32 cellular contexts compared by ENCODE assay signal in the genomic region with DNA sequence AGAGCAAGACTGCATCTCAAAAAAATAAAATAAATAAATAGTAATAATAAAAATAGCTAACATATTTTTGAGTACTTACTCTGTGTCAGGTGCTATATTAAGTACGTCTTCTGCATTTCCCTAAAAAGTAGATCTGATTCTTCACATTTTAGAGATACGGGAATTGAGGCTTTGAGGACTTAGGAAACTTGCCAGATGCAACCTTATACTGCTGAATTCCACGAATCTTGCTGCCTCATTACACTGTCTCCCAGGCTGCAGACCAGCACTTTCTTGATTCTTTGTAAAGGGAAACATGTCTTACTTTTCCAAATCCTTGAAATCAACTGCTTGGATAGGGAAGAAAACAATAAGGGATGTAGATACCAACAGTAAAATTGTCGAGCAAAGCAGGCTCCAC.
DNase-seq lines count a peak whose midpoint lies in the region; FAIRE-seq and TF ChIP-seq lines count a peak whose summit lies in the region.
"Had no signal": no experiment of that assay in that cellular context is flagged by ENCODE, and none has a peak within 500 bp of the region (broad histone marks: within the 10 kb centered on the region; RNA-seq: fewer than 3 reads in every experiment).

No MANE protein-coding gene starts in this region.

- no peak overlapping the region for H4K91ac ChIP-seq in H1 (replicated peaks; ENCODE audit: insufficient read length, low read length)

- no peaks in the 10 kb centered on the region for H4K20me1 ChIP-seq in H1 (replicated peaks in 1 of 2; ENCODE audit: control insufficient read depth in 1 of 2, insufficient read depth in 2 of 2, low read length in 2 of 2)

- no peak overlapping the region for H3K56ac ChIP-seq in H1 (replicated peaks; ENCODE audit: insufficient read length, low read depth, low read length)

- H3K9ac ChIP-seq in adipocyte (ENCODE audit: low read length) = peak overlapping the region; percentile 3
- no peak overlapping the region for H3K9ac ChIP-seq in H1 (replicated peaks in 1 of 4; ENCODE audit: extremely low read depth in 1 of 4, low read depth in 3 of 4, low read length in 3 of 4)

- no peaks in the 10 kb centered on the region for H3K9me3 ChIP-seq in adipocyte (ENCODE audit: control insufficient read depth, low read length)
- no peaks in the 10 kb centered on the region for H3K9me3 ChIP-seq in H1 (ENCODE audit: insufficient read depth in 2 of 2, low read depth in 1 of 2, low read length in 1 of 2)
- H3K9me3 ChIP-seq: breast epithelium, colonic mucosa, esophagus muscularis mucosa, lower lobe of right lung, psoas muscle had no signal

- POLR2A ChIA-PET in H1 (lab: Charles Lee; ENCODE audit: partially characterized antibody) = no interaction called here

- H4K5ac ChIP-seq in H1 (ENCODE audit: insufficient read length, low read depth, low read length) = no peak overlapping the region

- H3K4me1 Mint-ChIP-seq in nephron = peaks cover 55% of the 10 kb centered on the region
- peaks cover 33% of the 10 kb centered on the region for H3K4me1 Mint-ChIP-seq in Calu3 (ENCODE audit: low read depth, unreplicated experiment)
- H3K4me1 Mint-ChIP-seq in progenitor cell of endocrine pancreas (ENCODE audit: low read depth) = peaks cover 20% of the 10 kb centered on the region
- H3K4me1 Mint-ChIP-seq: activated B cell treated with CpG ODN at 0.5 μM for 24 hours; CD4-positive, CD25-positive, alpha-beta regulatory T cell; stimulated activated effector memory CD8-positive, alpha-beta T cell treated with anti-CD3 and anti-CD28 coated beads, Interleukin-12 subunit alpha, Interleukin-12 subunit beta, amount 100 ng/mL, for 72 hours had no signal

- TF ChIP-seq EP300 in H1 (IDR thresholded peaks at IDR 0.05; ENCODE audit: borderline replicate concordance in 1 of 2, low read depth in 2 of 2, low read length in 2 of 2) = no peak

- H3K4me3 Mint-ChIP-seq in nephron (peak overlapping the region in 1 of 3 experiments; percentile 10), Calu3 (ENCODE audit: low read depth, unreplicated experiment) (no peak overlapping the region), progenitor cell of endocrine pancreas (ENCODE audit: low read depth) (no peak overlapping the region)
- H3K4me3 Mint-ChIP-seq: activated B cell treated with CpG ODN at 0.5 μM for 24 hours; activated naive CD8-positive, alpha-beta T cell; activated T-helper 17 cell treated with anti-CD3 and anti-CD28 coated beads, Interleukin-2, amount 50 U/mL, for 72 hours; CD4-positive, CD25-positive, alpha-beta regulatory T cell; effector memory CD8-positive, alpha-beta T cell; stimulated activated effector memory CD8-positive, alpha-beta T cell treated with anti-CD3 and anti-CD28 coated beads, Interleukin-12 subunit alpha, Interleukin-12 subunit beta, amount 100 ng/mL, for 72 hours had no signal

- no peak overlapping the region for H2AFZ ChIP-seq in H1 (ENCODE audit: low read length)

- H3K27me3 ChIP-seq in adipocyte (replicated peaks; ENCODE audit: control insufficient read depth, insufficient read depth, low read length) (no peaks in the 10 kb centered on the region), H1 (replicated peaks in 1 of 4; ENCODE audit: control insufficient read depth in 3 of 4, extremely low read depth in 1 of 4, insufficient read depth in 3 of 4, low read length in 3 of 4) (no peaks in the 10 kb centered on the region)
- H3K27me3 ChIP-seq: breast epithelium, colonic mucosa, esophagus muscularis mucosa had no signal

- no peak overlapping the region for H2AK5ac ChIP-seq in H1 (ENCODE audit: low read depth, low read length)

- H3K27ac ChIP-seq in H1 (ENCODE audit: low read depth, low read length) = no peak overlapping the region
- H3K27ac ChIP-seq: breast epithelium, colonic mucosa, esophagus muscularis mucosa, lower lobe of right lung, psoas muscle had no signal

- H3K18ac ChIP-seq in H1 (ENCODE audit: extremely low read depth, low read length) = no peak overlapping the region

- CTCF ChIA-PET in H1 (lab: Charles Lee; ENCODE audit: partially characterized antibody) = interaction anchor here (0.6 to 3.7 kb wide), 6 partner anchors 8 to 367 kb away, joined by 3 to 17 read pairs (median 3); no protein-coding TSS in a partner anchor
- CTCF ChIA-PET in Calu3 (lab: Charles Lee) = no interaction called here

- TF ChIP-seq CTCF in H1 (IDR thresholded peaks at IDR 0.05; ENCODE audit: control extremely low read depth in 1 of 3, insufficient read depth in 1 of 3, low read depth in 1 of 3, low read length in 3 of 3) (no peak), nephron (IDR thresholded peaks at IDR 0.05; ENCODE audit: unreplicated experiment in 3 of 3) (no peak), Calu3 (IDR thresholded peaks at IDR 0.05; ENCODE audit: unreplicated experiment) (no peak), progenitor cell of endocrine pancreas (IDR thresholded peaks at IDR 0.05; ENCODE audit: unreplicated experiment) (no peak), D721Med (IDR thresholded peaks at IDR 0.05; ENCODE audit: insufficient read depth, missing control alignments) (no peak)

- FAIRE-seq in H1 (lab: Jason Lieb, UNC) (no peak), D721Med (lab: Jason Lieb, UNC) (no peak)
- FAIRE-seq: GM19239, keratinocyte, small intestine had no signal

- peak overlapping the region; percentile 51; the same call in 1 of the 2 replicates for H2BK20ac ChIP-seq in H1 (ENCODE audit: low read length)

- no peak for TF ChIP-seq RAD21 in H1 (IDR thresholded peaks at IDR 0.05 in 1 of 2, conservative IDR thresholded peaks at IDR 0.05 in 1 of 2; ENCODE audit: low read depth in 2 of 2, low read length in 2 of 2)

- no peaks in the 10 kb centered on the region for H3K23me2 ChIP-seq in H1 (ENCODE audit: low read depth, low read length)

- H3K36me3 Mint-ChIP-seq in nephron (ENCODE audit: low read depth) = no peaks in the 10 kb centered on the region
- H3K36me3 Mint-ChIP-seq in Calu3 (ENCODE audit: insufficient read depth, unreplicated experiment) = no peaks in the 10 kb centered on the region
- H3K36me3 Mint-ChIP-seq in progenitor cell of endocrine pancreas (ENCODE audit: insufficient read depth) = no peaks in the 10 kb centered on the region
- H3K36me3 Mint-ChIP-seq: activated naive CD8-positive, alpha-beta T cell; CD4-positive, CD25-positive, alpha-beta regulatory T cell; stimulated activated effector memory CD8-positive, alpha-beta T cell treated with anti-CD3 and anti-CD28 coated beads, Interleukin-12 subunit alpha, Interleukin-12 subunit beta, amount 100 ng/mL, for 72 hours had no signal

- no peak overlapping the region for H3K4me2 ChIP-seq in H1 (ENCODE audit: insufficient read depth in 1 of 2, low read depth in 2 of 2, low read length in 2 of 2)

- no peaks in the 10 kb centered on the region for H3K79me1 ChIP-seq in H1 (ENCODE audit: low read depth, low read length)

- H3K4me3 ChIP-seq in adipocyte (ENCODE audit: low read length) (no peak overlapping the region), H1 (ENCODE audit: extremely low read depth in 1 of 4, insufficient read depth in 2 of 4, low read depth in 3 of 4, low read length in 4 of 4) (no peak overlapping the region)
- H3K4me3 ChIP-seq: breast epithelium, colonic mucosa, esophagus muscularis mucosa, lower lobe of right lung, psoas muscle had no signal

- TF ChIP-seq POLR2A in H1 (IDR thresholded peaks at IDR 0.05; ENCODE audit: control extremely low read depth in 1 of 2, low read depth in 2 of 2, low read length in 2 of 2) = no peak

- peak; percentile 70 for DNase-seq in adipocyte (ENCODE audit: low read depth)
- no peak for DNase-seq in H1 (ENCODE audit: low read depth in 1 of 2, low spot score in 2 of 2)
- DNase-seq in Calu3 = no peak
- DNase-seq in progenitor cell of endocrine pancreas (ENCODE audit: low spot score, unreplicated experiment) = no peak
- no peak for DNase-seq in D721Med (ENCODE audit: insufficient read length, low spot score)
- no peak for DNase-seq in GF-D8 (lab: John Stamatoyannopoulos, UW)
- DNase-seq: activated B cell treated with CpG ODN at 0.5 μM for 24 hours; CD4-positive, CD25-positive, alpha-beta regulatory T cell; colonic mucosa; DMS 273 treated with DMSO at 0.1 percent for 48 hours; effector memory CD8-positive, alpha-beta T cell; lower lobe of right lung; NCI-H1105; NCI-H2029 treated with DMSO at 0.1 percent for 48 hours; NCI-H345; NCI-H82; PC-3; psoas muscle; Right ventricle myocardium superior; small intestine; stimulated activated CD4-positive, alpha-beta T cell treated with anti-CD3 and anti-CD28 coated beads, Interleukin-2, amount 100 ng/mL, for 24 hours; substantia nigra; SW 1271; T1000 had no signal

- BruUV-seq in Calu3 (replicated peaks; lab: Mats Ljungman, UMichigan) = no TSS peak

- no peaks in the 10 kb centered on the region for H3K9me3 Mint-ChIP-seq in nephron
- no peaks in the 10 kb centered on the region for H3K9me3 Mint-ChIP-seq in Calu3 (ENCODE audit: low read depth, unreplicated experiment)
- H3K9me3 Mint-ChIP-seq in progenitor cell of endocrine pancreas (ENCODE audit: low read depth) = peaks cover 3% of the 10 kb centered on the region
- H3K9me3 Mint-ChIP-seq: activated B cell treated with CpG ODN at 0.5 μM for 24 hours; activated T-helper 17 cell treated with anti-CD3 and anti-CD28 coated beads, Interleukin-2, amount 50 U/mL, for 72 hours; CD4-positive, CD25-positive, alpha-beta regulatory T cell; effector memory CD8-positive, alpha-beta T cell; stimulated activated effector memory CD8-positive, alpha-beta T cell treated with anti-CD3 and anti-CD28 coated beads, Interleukin-12 subunit alpha, Interleukin-12 subunit beta, amount 100 ng/mL, for 72 hours had no signal

- no peak overlapping the region; the same call in 1 of the 2 replicates for H2BK12ac ChIP-seq in H1 (ENCODE audit: low read depth, low read length)

- H2BK5ac ChIP-seq in H1 (ENCODE audit: low read depth, low read length) = no peak overlapping the region

- intact Hi-C loops in Calu3 (cut with micrococcal nuclease; ENCODE audit: unreplicated experiment) = no loop called here

- H3K27ac Mint-ChIP-seq in nephron (peak overlapping the region; percentile 79 to 97 (median 89)), Calu3 (ENCODE audit: unreplicated experiment) (no peak overlapping the region), progenitor cell of endocrine pancreas (no peak overlapping the region)
- H3K27ac Mint-ChIP-seq: activated B cell treated with CpG ODN at 0.5 μM for 24 hours; activated naive CD8-positive, alpha-beta T cell; activated T-helper 17 cell treated with anti-CD3 and anti-CD28 coated beads, Interleukin-2, amount 50 U/mL, for 72 hours; CD4-positive, CD25-positive, alpha-beta regulatory T cell; effector memory CD8-positive, alpha-beta T cell; stimulated activated effector memory CD8-positive, alpha-beta T cell treated with anti-CD3 and anti-CD28 coated beads, Interleukin-12 subunit alpha, Interleukin-12 subunit beta, amount 100 ng/mL, for 72 hours had no signal

- no peak overlapping the region for H3K4ac ChIP-seq in H1 (replicated peaks; ENCODE audit: insufficient read length, low read depth, low read length)

- no peaks in the 10 kb centered on the region for H3K36me3 ChIP-seq in adipocyte (ENCODE audit: control insufficient read depth, insufficient read depth, low read length, severe bottlenecking)
- H3K36me3 ChIP-seq in H1 (ENCODE audit: control insufficient read depth in 2 of 4, insufficient read depth in 4 of 4, low read length in 3 of 4) = no peaks in the 10 kb centered on the region
- H3K36me3 ChIP-seq: breast epithelium, colonic mucosa, esophagus muscularis mucosa, lower lobe of right lung had no signal

- no peak overlapping the region for H3K23ac ChIP-seq in H1 (ENCODE audit: insufficient read length)

- H4K8ac ChIP-seq in H1 (ENCODE audit: extremely low read depth, insufficient read depth, low read length) = no peak overlapping the region

- H2BK120ac ChIP-seq in H1 (replicated peaks; ENCODE audit: low read depth, low read length) = no peak overlapping the region

- H3K27me3 Mint-ChIP-seq in nephron (ENCODE audit: low read depth) (no peaks in the 10 kb centered on the region), Calu3 (ENCODE audit: unreplicated experiment) (no peaks in the 10 kb centered on the region), progenitor cell of endocrine pancreas (no peaks in the 10 kb centered on the region)
- H3K27me3 Mint-ChIP-seq: activated naive CD8-positive, alpha-beta T cell; activated T-helper 17 cell treated with anti-CD3 and anti-CD28 coated beads, Interleukin-2, amount 50 U/mL, for 72 hours; effector memory CD8-positive, alpha-beta T cell had no signal

- no peak overlapping the region for H2BK15ac ChIP-seq in H1 (ENCODE audit: low read length)

- H3K79me2 ChIP-seq in H1 (ENCODE audit: control insufficient read depth in 1 of 2, insufficient read depth in 2 of 2, low read length in 2 of 2) = no peaks in the 10 kb centered on the region

- H3K14ac ChIP-seq in H1 (ENCODE audit: insufficient read length) = no peak overlapping the region

- 65% methylated on average over 4 of the region's 4 CpGs; no CpG with 5 or more reads in 1 of the 2 experiments for WGBS in H1 (ENCODE audit: extremely low coverage in 1 of 2, insufficient coverage in 1 of 2, insufficient read length in 1 of 2, insufficient replicate concordance in 2 of 2, low coverage in 1 of 2, low lambda C conversion rate in 2 of 2, missing lambda C conversion rate in 1 of 2), 2 experiments

- H3K4me1 ChIP-seq in adipocyte (ENCODE audit: control insufficient read depth, insufficient read depth, low read length) (peaks cover 51% of the 10 kb centered on the region), H1 (replicated peaks in 1 of 4; ENCODE audit: control insufficient read depth in 3 of 4, insufficient read depth in 4 of 4, low read length in 3 of 4) (peaks cover 0 to 3% (median 1%) of the 10 kb centered on the region in 4 experiments; a peak in 2 of 7 replicates)
- H3K4me1 ChIP-seq: breast epithelium, colonic mucosa, psoas muscle had no signal

Comparison
In these comparisons a context has a peak if more than half of its experiments do, and no peak if none do; other contexts are left out.
1. H3K27ac Mint-ChIP-seq: peak in nephron (3 of 3); none in Calu3 (single experiment) and progenitor cell of endocrine pancreas (single experiment).